ENCODE assay signal across 27 cellular contexts in the genomic region with DNA sequence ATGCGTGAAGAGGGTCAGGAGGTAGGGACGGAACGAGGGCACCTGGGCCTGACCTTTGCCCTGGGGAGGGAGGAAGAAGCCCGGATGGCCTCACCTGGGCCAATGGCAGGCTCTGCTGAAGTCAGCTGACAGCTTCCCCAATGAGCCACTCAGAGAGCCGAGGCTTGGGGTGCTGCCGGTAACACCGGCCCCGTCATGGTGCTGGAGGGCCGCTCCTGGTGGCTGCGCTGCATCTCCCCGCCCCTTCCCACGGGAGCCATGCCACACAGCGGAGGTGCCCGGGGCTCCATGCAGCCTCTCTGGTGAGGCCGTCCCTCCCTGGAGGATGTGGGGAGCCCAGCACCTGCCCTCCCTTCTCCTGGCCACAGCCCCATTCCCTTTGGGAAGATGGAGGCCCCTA.
"Had no signal": no experiment of that assay in that cellular context is flagged by ENCODE, and none has a peak within 500 bp of the region (broad histone marks: within the 10 kb centered on the region; RNA-seq: fewer than 3 reads in every experiment).

No MANE protein-coding gene starts in this region.

- H3K4me3 ChIP-seq: stomach, suprapubic skin, testis, thoracic aorta, thyroid gland, tibial artery, tibial nerve, transverse colon, upper lobe of left lung, upper lobe of right lung, uterus, vagina had no signal

- H3K36me3 Mint-ChIP-seq: type B pancreatic cell had no signal

- H3K9me3 ChIP-seq: stomach, suprapubic skin, testis, thoracic aorta, thyroid gland, tibial artery, tibial nerve, transverse colon, upper lobe of left lung, upper lobe of right lung, uterus, vagina had no signal

- ATAC-seq: stimulated activated effector memory CD8-positive, alpha-beta T cell treated with anti-CD3 and anti-CD28 coated beads, Interleukin-12 subunit alpha, Interleukin-12 subunit beta, amount 100 ng/mL, for 72 hours; stimulated activated memory B cell treated with anti-CD40 and anti-IgM and Interleukin-4, amounts not matched to agents 10 μg/mL and 1 μg/mL and 100 μg/mL, for 72 hours; stimulated activated naive B cell treated with anti-CD40 and anti-IgM and Interleukin-4, amounts not matched to agents 10 μg/mL and 1 μg/mL and 100 μg/mL, for 72 hours; stimulated activated naive CD8-positive, alpha-beta T cell treated with anti-CD3 and anti-CD28 coated beads, Interleukin-15, amount 100 ng/mL, for 72 hours; stimulated activated naive CD8-positive, alpha-beta T cell treated with anti-CD3 and anti-CD28 coated beads, Interleukin-15, Interleukin-2, amounts not matched to agents 100 U/mL and 50 U/mL, for 24 hours; upper lobe of right lung had no signal

- H3K27me3 Mint-ChIP-seq: stimulated activated memory B cell treated with anti-CD40 and anti-IgM and Interleukin-4, amounts not matched to agents 10 μg/mL and 1 μg/mL and 100 μg/mL, for 72 hours; stimulated activated naive B cell treated with anti-CD40 and anti-IgM and Interleukin-4, amounts not matched to agents 10 μg/mL and 1 μg/mL and 100 μg/mL, for 72 hours; stimulated activated naive CD8-positive, alpha-beta T cell treated with anti-CD3 and anti-CD28 coated beads, Interleukin-15, amount 100 ng/mL, for 72 hours; stimulated activated naive CD8-positive, alpha-beta T cell treated with anti-CD3 and anti-CD28 coated beads, Interleukin-15, Interleukin-2, amounts not matched to agents 100 ng/mL and 50 ng/mL, for 24 hours; type B pancreatic cell had no signal

- H3K4me1 ChIP-seq: testis, thyroid gland, tibial artery, uterus had no signal

- H3K27me3 ChIP-seq: stomach, suprapubic skin, testis, thyroid gland, tibial artery, tibial nerve, transverse colon, upper lobe of left lung, upper lobe of right lung, uterus, vagina had no signal

- H3K27ac ChIP-seq: stomach, suprapubic skin, testis, thoracic aorta, thyroid gland, tibial artery, tibial nerve, transverse colon, upper lobe of left lung, upper lobe of right lung, uterus, vagina had no signal

- H3K4me1 Mint-ChIP-seq: stimulated activated effector memory CD8-positive, alpha-beta T cell treated with anti-CD3 and anti-CD28 coated beads, Interleukin-12 subunit alpha, Interleukin-12 subunit beta, amount 100 ng/mL, for 72 hours had no signal

- H3K27ac Mint-ChIP-seq: stimulated activated effector memory CD8-positive, alpha-beta T cell treated with anti-CD3 and anti-CD28 coated beads, Interleukin-12 subunit alpha, Interleukin-12 subunit beta, amount 100 ng/mL, for 72 hours; stimulated activated memory B cell treated with anti-CD40 and anti-IgM and Interleukin-4, amounts not matched to agents 10 μg/mL and 1 μg/mL and 100 μg/mL, for 72 hours; stimulated activated naive CD8-positive, alpha-beta T cell treated with anti-CD3 and anti-CD28 coated beads, Interleukin-15, amount 100 ng/mL, for 72 hours; stimulated activated naive CD8-positive, alpha-beta T cell treated with anti-CD3 and anti-CD28 coated beads, Interleukin-15, Interleukin-2, amounts not matched to agents 100 ng/mL and 50 ng/mL, for 24 hours; type B pancreatic cell had no signal

- DNase-seq: stimulated activated CD4-positive, alpha-beta T cell treated with anti-CD3 and anti-CD28 coated beads, Interleukin-2, amount 100 ng/mL, for 48 hours; stimulated activated CD4-positive, alpha-beta T cell treated with anti-CD3 and anti-CD28 coated beads, Interleukin-4, amount 100 ng/mL, for 1 hour; stimulated activated CD4-positive, alpha-beta T cell treated with anti-CD3 and anti-CD28 coated beads, Interleukin-4, amount 100 ng/mL, for 24 hours; stimulated activated CD4-positive, alpha-beta T cell treated with anti-CD3 and anti-CD28 coated beads, Interleukin-4, amount 100 ng/mL, for 4 hours; stimulated activated CD8-positive, alpha-beta memory T cell treated with anti-CD3 and anti-CD28 coated beads, Interleukin-4, amount 100 ng/mL, for 48 hours; stimulated activated naive B cell treated with anti-CD40 and anti-IgM and Interleukin-4, amounts not matched to agents 10 μg/mL and 1 μg/mL and 100 μg/mL, for 72 hours; stimulated activated naive CD4-positive, alpha-beta T cell; stimulated activated naive CD4-positive, alpha-beta T cell treated with Interleukin-2 at 50 U/mL for 16 hours; stimulated activated naive CD8-positive, alpha-beta T cell treated with anti-CD3 and anti-CD28 coated beads, Interleukin-15, amount 100 ng/mL, for 72 hours; stimulated activated naive CD8-positive, alpha-beta T cell treated with anti-CD3 and anti-CD28 coated beads, Interleukin-15, Interleukin-2, amounts not matched to agents 100 U/mL and 50 U/mL, for 24 hours; stomach; testis; thyroid gland; tibial artery; transverse colon; trophoblast cell; upper lobe of left lung; upper lobe of right lung; uterus had no signal

- H3K4me3 Mint-ChIP-seq: stimulated activated effector memory CD8-positive, alpha-beta T cell treated with anti-CD3 and anti-CD28 coated beads, Interleukin-12 subunit alpha, Interleukin-12 subunit beta, amount 100 ng/mL, for 72 hours; stimulated activated memory B cell treated with anti-CD40 and anti-IgM and Interleukin-4, amounts not matched to agents 10 μg/mL and 1 μg/mL and 100 μg/mL, for 72 hours; stimulated activated naive B cell treated with anti-CD40 and anti-IgM and Interleukin-4, amounts not matched to agents 10 μg/mL and 1 μg/mL and 100 μg/mL, for 72 hours; stimulated activated naive CD8-positive, alpha-beta T cell treated with anti-CD3 and anti-CD28 coated beads, Interleukin-15, amount 100 ng/mL, for 72 hours; stimulated activated naive CD8-positive, alpha-beta T cell treated with anti-CD3 and anti-CD28 coated beads, Interleukin-15, Interleukin-2, amounts not matched to agents 100 ng/mL and 50 ng/mL, for 24 hours; type B pancreatic cell had no signal

- H3K9me3 Mint-ChIP-seq: stimulated activated effector memory CD8-positive, alpha-beta T cell treated with anti-CD3 and anti-CD28 coated beads, Interleukin-12 subunit alpha, Interleukin-12 subunit beta, amount 100 ng/mL, for 72 hours; stimulated activated memory B cell treated with anti-CD40 and anti-IgM and Interleukin-4, amounts not matched to agents 10 μg/mL and 1 μg/mL and 100 μg/mL, for 72 hours; stimulated activated naive B cell treated with anti-CD40 and anti-IgM and Interleukin-4, amounts not matched to agents 10 μg/mL and 1 μg/mL and 100 μg/mL, for 72 hours; stimulated activated naive CD8-positive, alpha-beta T cell treated with anti-CD3 and anti-CD28 coated beads, Interleukin-15, amount 100 ng/mL, for 72 hours; stimulated activated naive CD8-positive, alpha-beta T cell treated with anti-CD3 and anti-CD28 coated beads, Interleukin-15, Interleukin-2, amounts not matched to agents 100 ng/mL and 50 ng/mL, for 24 hours; type B pancreatic cell had no signal

- H3K36me3 ChIP-seq: uterus had no signal
